ENCODE assay signal across 30 cellular contexts in the genomic region with DNA sequence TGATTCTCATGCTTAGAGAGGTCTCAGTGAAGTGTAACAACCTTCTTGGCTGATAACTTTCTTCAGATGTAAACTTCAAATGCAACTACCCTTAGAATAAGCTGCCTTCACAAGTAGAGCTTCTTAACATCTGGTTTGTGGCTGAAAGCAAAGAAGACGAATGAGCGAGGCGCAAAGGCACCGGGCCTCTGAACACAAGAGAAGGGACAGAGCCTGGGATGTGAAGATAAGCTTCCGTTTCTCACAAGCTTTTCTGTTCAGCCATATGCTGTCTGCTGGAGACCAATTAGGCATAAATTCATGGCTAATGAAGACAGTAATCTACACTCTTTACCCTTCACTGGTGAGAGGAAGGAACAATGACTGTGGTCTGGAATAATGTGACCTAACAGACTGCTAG.
DNase-seq lines count a peak whose midpoint lies in the region; ATAC-seq and TF ChIP-seq lines count a peak whose summit lies in the region.
"Had no signal": no experiment of that assay in that cellular context is flagged by ENCODE, and none has a peak within 500 bp of the region (broad histone marks: within the 10 kb centered on the region; RNA-seq: fewer than 3 reads in every experiment).

No MANE protein-coding gene starts in this region.

- POLR2A ChIA-PET in PC-9 (lab: Charles Lee; ENCODE audit: unreplicated experiment), result no interaction called here
- POLR2A ChIA-PET in naive thymus-derived CD8-positive, alpha-beta T cell (lab: Charles Lee), result no interaction called here

- peaks cover 0 to 3% (median 0%) of the 10 kb centered on the region in 9 donors for H3K9me3 Mint-ChIP-seq in naive thymus-derived CD8-positive, alpha-beta T cell
- H3K9me3 Mint-ChIP-seq: activated naive CD8-positive, alpha-beta T cell treated with anti-CD3 and anti-CD28 coated beads, Interleukin-2, amount 50 U/mL, for 24 hours; activated T-cell treated with anti-CD3 and anti-CD28 coated beads, Interleukin-2, amount 50 U/mL, for 24 hours; stimulated activated naive B cell treated with anti-CD40 and anti-IgM and Interleukin-4, amounts not matched to agents 10 μg/mL and 1 μg/mL and 100 μg/mL, for 72 hours had no signal

- no peak overlapping the region for H3K27ac Mint-ChIP-seq in naive thymus-derived CD8-positive, alpha-beta T cell
- H3K27ac Mint-ChIP-seq: activated naive CD8-positive, alpha-beta T cell treated with anti-CD3 and anti-CD28 coated beads, Interleukin-2, amount 50 U/mL, for 24 hours; activated T-cell treated with anti-CD3 and anti-CD28 coated beads, Interleukin-2, amount 50 U/mL, for 24 hours; IgD-negative memory B cell; stimulated activated naive B cell treated with anti-CD40 and anti-IgM and Interleukin-4, amounts not matched to agents 10 μg/mL and 1 μg/mL and 100 μg/mL, for 72 hours had no signal

- no peak for TF ChIP-seq CTCF in PC-9 (conservative IDR thresholded peaks at IDR 0.05)

- no peak overlapping the region for H3K4me2 ChIP-seq in PC-9
- H3K4me2 ChIP-seq: SK-N-SH had no signal

- H4K20me1 ChIP-seq in PC-9 (ENCODE audit: insufficient read depth), result no peaks in the 10 kb centered on the region

- no peak overlapping the region for H3K4me3 Mint-ChIP-seq in naive thymus-derived CD8-positive, alpha-beta T cell
- H3K4me3 Mint-ChIP-seq: activated naive CD8-positive, alpha-beta T cell treated with anti-CD3 and anti-CD28 coated beads, Interleukin-2, amount 50 U/mL, for 24 hours; activated T-cell treated with anti-CD3 and anti-CD28 coated beads, Interleukin-2, amount 50 U/mL, for 24 hours; central memory CD8-positive, alpha-beta T cell; IgD-negative memory B cell; stimulated activated naive B cell treated with anti-CD40 and anti-IgM and Interleukin-4, amounts not matched to agents 10 μg/mL and 1 μg/mL and 100 μg/mL, for 72 hours had no signal

- H2AFZ ChIP-seq in PC-9, result peak overlapping the region; percentile 29; the same call in 1 of the 2 replicates

- ATAC-seq in HG03097 (IDR thresholded peaks at IDR 0.05; ENCODE audit: low FRiP score, unreplicated experiment), result peak; percentile 70
- ATAC-seq in naive thymus-derived CD8-positive, alpha-beta T cell, result no peak
- ATAC-seq: activated naive CD8-positive, alpha-beta T cell treated with anti-CD3 and anti-CD28 coated beads, Interleukin-2, amount 50 U/mL, for 24 hours; mucosa of descending colon; right lobe of liver; stimulated activated naive B cell treated with anti-CD40 and anti-IgM and Interleukin-4, amounts not matched to agents 10 μg/mL and 1 μg/mL and 100 μg/mL, for 72 hours; upper lobe of right lung had no signal

- H3K9me3 ChIP-seq in PC-9 (ENCODE audit: insufficient read depth, low read depth), result 0 out of 2 replicates have a peak, but pooled peaks cover 3% of the 10 kb centered on the region
- H3K9me3 ChIP-seq: mucosa of descending colon, right lobe of liver, SK-N-SH, suprapubic skin, upper lobe of right lung had no signal

- no peaks in the 10 kb centered on the region for H3K4me1 ChIP-seq in PC-9 (replicated peaks; ENCODE audit: insufficient read depth)
- H3K4me1 ChIP-seq: right lobe of liver, suprapubic skin, upper lobe of right lung had no signal

- no peaks in the 10 kb centered on the region for H3F3A ChIP-seq in PC-9 (ENCODE audit: insufficient read depth, low read depth)

- no peaks in the 10 kb centered on the region for H3K4me1 Mint-ChIP-seq in naive thymus-derived CD8-positive, alpha-beta T cell
- H3K4me1 Mint-ChIP-seq: activated naive CD8-positive, alpha-beta T cell treated with anti-CD3 and anti-CD28 coated beads, Interleukin-2, amount 50 U/mL, for 24 hours; central memory CD8-positive, alpha-beta T cell; IgD-negative memory B cell; stimulated activated naive B cell treated with anti-CD40 and anti-IgM and Interleukin-4, amounts not matched to agents 10 μg/mL and 1 μg/mL and 100 μg/mL, for 72 hours had no signal

- BruUV-seq in PC-9 (replicated peaks; lab: Mats Ljungman, UMichigan), result no TSS peak

- no peaks in the 10 kb centered on the region for H3K79me2 ChIP-seq in PC-9 (ENCODE audit: low read depth)

- intact Hi-C loops in PC-9 (cut with micrococcal nuclease; ENCODE audit: unreplicated experiment), result no loop called here
- intact Hi-C loops in posterior vena cava (cut with DNase I), result no loop called here

- H3K36me3 ChIP-seq in PC-9 (ENCODE audit: low read depth), result no peaks in the 10 kb centered on the region
- H3K36me3 ChIP-seq: right lobe of liver, suprapubic skin, upper lobe of right lung had no signal

- H3K27ac ChIP-seq in PC-9, result no peak overlapping the region
- H3K27ac ChIP-seq: C4-2B, right lobe of liver, RWPE1, suprapubic skin, upper lobe of right lung, VCaP had no signal

- H3K4me3 ChIP-seq in PC-9, result no peak overlapping the region
- H3K4me3 ChIP-seq: mucosa of descending colon, right lobe of liver, suprapubic skin, upper lobe of right lung had no signal

- H3K9me2 ChIP-seq in PC-9 (ENCODE audit: insufficient read depth), result no peaks in the 10 kb centered on the region; the same call in 1 of the 2 replicates
- H3K9me2 ChIP-seq: SK-N-SH had no signal

- H3K36me3 Mint-ChIP-seq in naive thymus-derived CD8-positive, alpha-beta T cell, result no peaks in the 10 kb centered on the region
- H3K36me3 Mint-ChIP-seq: IgD-negative memory B cell; stimulated activated naive B cell treated with anti-CD40 and anti-IgM and Interleukin-4, amounts not matched to agents 10 μg/mL and 1 μg/mL and 100 μg/mL, for 72 hours had no signal

- H3K27me3 ChIP-seq in PC-9 (ENCODE audit: insufficient read depth, low read depth), result no peaks in the 10 kb centered on the region
- H3K27me3 ChIP-seq: right lobe of liver, suprapubic skin, upper lobe of right lung had no signal

- DNase-seq in PC-9 (no peak), erythroblast (lab: John Stamatoyannopoulos, UW) (peak; percentile 10 to 28), retina (peak; percentile 63), posterior vena cava (ENCODE audit: low spot score) (no peak)
- DNase-seq in naive thymus-derived CD8-positive, alpha-beta T cell, result no peak
- no peak for DNase-seq in effector CD4-positive, alpha-beta T cell
- DNase-seq: activated CD4-positive, alpha-beta T cell treated with anti-CD3 and anti-CD28 coated beads for 48 hours; activated gamma-delta T cell treated with Interleukin-2 at 50 U/mL for 16 hours; activated naive CD8-positive, alpha-beta T cell treated with anti-CD3 and anti-CD28 coated beads, Interleukin-2, amount 50 U/mL, for 24 hours; activated T-cell treated with anti-CD3 and anti-CD28 coated beads, Interleukin-2, amount 50 U/mL, for 24 hours; dermis blood vessel endothelial cell; EL; H7; kidney; mucosa of descending colon; NCI-H1105; NCI-H187 treated with DMSO at 0.1 percent for 48 hours; NCI-H69; right lobe of liver; SK-N-SH; stimulated activated naive B cell treated with anti-CD40 and anti-IgM and Interleukin-4, amounts not matched to agents 10 μg/mL and 1 μg/mL and 100 μg/mL, for 72 hours; T-helper 2 cell; upper lobe of right lung had no signal

- peaks cover 0 to 3% (median 0%) of the 10 kb centered on the region in 5 donors for H3K27me3 Mint-ChIP-seq in naive thymus-derived CD8-positive, alpha-beta T cell
- H3K27me3 Mint-ChIP-seq: central memory CD8-positive, alpha-beta T cell; IgD-negative memory B cell; stimulated activated naive B cell treated with anti-CD40 and anti-IgM and Interleukin-4, amounts not matched to agents 10 μg/mL and 1 μg/mL and 100 μg/mL, for 72 hours had no signal

- CTCF ChIA-PET in PC-9 (lab: Charles Lee), result no interaction called here

- no peak for TF ChIP-seq POLR2A in erythroblast (IDR thresholded peaks at IDR 0.05; ENCODE audit: low read length)

Comparison
In these comparisons a context has a peak if more than half of its experiments do, and no peak if none do; other contexts are left out.
1. DNase-seq: peak in erythroblast (2 of 2) and retina (single experiment); none in PC-9 (0 of 2), naive thymus-derived CD8-positive, alpha-beta T cell (0 of 10), effector CD4-positive, alpha-beta T cell (single experiment) and posterior vena cava (single experiment).